8 cellular contexts compared by ENCODE assay signal in genomic region chr4:9703391-9703790, GRCh38.
DNase-seq lines count a peak whose midpoint lies in the region; ATAC-seq and TF ChIP-seq lines count a peak whose summit lies in the region.

No MANE protein-coding gene starts in this region.

- TF ChIP-seq POLR2A in esophagus muscularis mucosa (IDR thresholded peaks at IDR 0.05; ENCODE audit: low read depth) (no peak), ovary (IDR thresholded peaks at IDR 0.05) (no peak)

- DNase-seq in AG20443 (ENCODE audit: low spot score) (peak; percentile 34), GM19240 (ENCODE audit: insufficient read length, low spot score) (peak; percentile 32), NCI-H510A treated with DMSO at 0.1 percent for 48 hours (lab: John Stamatoyannopoulos, UW) (peak; percentile 69), esophagus muscularis mucosa (ENCODE audit: extremely low spot score) (no peak), ovary (peak in 3 of 5 donors; percentile 39 to 47 (median 41)), upper lobe of right lung (peak; percentile 84)
- peak; percentile 9 to 27 for DNase-seq in activated CD8-positive, alpha-beta memory T cell treated with anti-CD3 and anti-CD28 coated beads for 1 hour (ENCODE audit: extremely low read depth in 1 of 2, low read depth in 1 of 2)

- H3K4me1 ChIP-seq in esophagus muscularis mucosa (no peaks in the 10 kb centered on the region), ovary (ENCODE audit: insufficient read depth) (no peaks in the 10 kb centered on the region), upper lobe of right lung (peaks cover 2% of the 10 kb centered on the region)

- H3K36me3 ChIP-seq in esophagus muscularis mucosa: no peaks in the 10 kb centered on the region
- no peaks in the 10 kb centered on the region for H3K36me3 ChIP-seq in ovary
- H3K36me3 ChIP-seq in upper lobe of right lung: no peaks in the 10 kb centered on the region

- H3K27me3 ChIP-seq in esophagus muscularis mucosa (peaks cover 0 to 8% (median 0%) of the 10 kb centered on the region in 4 donors), ovary (no peaks in the 10 kb centered on the region), upper lobe of right lung (no peaks in the 10 kb centered on the region)

- ATAC-seq in upper lobe of right lung (peak; percentile 56), HG03521 (IDR thresholded peaks at IDR 0.05; ENCODE audit: unreplicated experiment) (no peak)

- H3K9me3 ChIP-seq in esophagus muscularis mucosa (no peaks in the 10 kb centered on the region), ovary (no peaks in the 10 kb centered on the region), upper lobe of right lung (no peaks in the 10 kb centered on the region)

- intact Hi-C loops in esophagus muscularis mucosa (cut with DNase I) (no loop called here), ovary (cut with DNase I) (no loop called here), upper lobe of right lung (cut with DNase I) (no loop called here)

- TF ChIP-seq EP300 in esophagus muscularis mucosa (IDR thresholded peaks at IDR 0.05) (no peak), ovary (IDR thresholded peaks at IDR 0.05) (no peak)

- TF ChIP-seq CTCF in esophagus muscularis mucosa (IDR thresholded peaks at IDR 0.05) (peak; percentile 28 to 55 (median 44)), ovary (IDR thresholded peaks at IDR 0.05) (peak in 1 of 3 donors; percentile 15), upper lobe of right lung (IDR thresholded peaks at IDR 0.05) (peak; percentile 75)

- H3K27ac ChIP-seq in esophagus muscularis mucosa (replicated peaks in 1 of 4): no peak overlapping the region
- no peak overlapping the region for H3K27ac ChIP-seq in ovary
- H3K27ac ChIP-seq in upper lobe of right lung: no peak overlapping the region

- H3K4me3 ChIP-seq in esophagus muscularis mucosa (no peak overlapping the region), ovary (no peak overlapping the region), upper lobe of right lung (no peak overlapping the region)

- WGBS in esophagus muscularis mucosa: 16% methylated on average over 7 of the region's 11 CpGs
- WGBS in ovary, 3 donors: 16 to 23% (median 19%) methylated on average over 11 of the region's 11 CpGs
